In genomic region chr12:3458041-3458440, GRCh38 we compare ENCODE assay signal across 24 cellular contexts. TPM values are rescaled to one million over a fixed set of nuclear protein-coding genes. Genes with fewer than 3 reads are reported as not detected.
A peak's percentile ranks its signal among the peaks of the same experiment; 100 is the strongest.
DNase-seq lines count a peak whose midpoint lies in the region; ATAC-seq and TF ChIP-seq lines count a peak whose summit lies in the region.
"Had no signal": no experiment of that assay in that cellular context is flagged by ENCODE, and none has a peak within 500 bp of the region (broad histone marks: within the 10 kb centered on the region; RNA-seq: fewer than 3 reads in every experiment).

No MANE protein-coding gene starts in this region.

- H3K4me1 ChIP-seq in right cardiac atrium (ENCODE audit: control insufficient read depth, insufficient read depth, low read length) (no peaks in the 10 kb centered on the region), RWPE2 (ENCODE audit: insufficient read depth, poor library complexity, severe bottlenecking) (peaks cover 42% of the 10 kb centered on the region)
- H3K4me1 ChIP-seq: thyroid gland had no signal

- H3K36me3 ChIP-seq in RWPE2 (ENCODE audit: low read depth): no peaks in the 10 kb centered on the region
- H3K36me3 ChIP-seq: BLaER1 treated with 17β-estradiol and CSF1 and Interleukin-3, amounts not matched to agents 10 nM and 100 nM; esophagus squamous epithelium; thyroid gland had no signal

- intact Hi-C loops in cardiac septum (cut with DNase I): no loop called here
- intact Hi-C loops in right cardiac atrium (cut with DNase I): no loop called here

- TF ChIP-seq CTCF in RWPE2 (IDR thresholded peaks at IDR 0.05; ENCODE audit: poor library complexity, severe bottlenecking) (no peak), fibroblast of mammary gland (conservative IDR thresholded peaks at IDR 0.05; ENCODE audit: control insufficient read depth, insufficient read depth, low read depth, low read length) (no peak)

- H3K27me3 ChIP-seq in right cardiac atrium (ENCODE audit: control insufficient read depth, insufficient read depth) (no peaks in the 10 kb centered on the region), RWPE2 (ENCODE audit: insufficient read depth, poor library complexity, severe bottlenecking) (no peaks in the 10 kb centered on the region)
- H3K27me3 ChIP-seq: thyroid gland had no signal

- WGBS in right cardiac atrium: 84% methylated on average over 13 of the region's 13 CpGs

- DNase-seq in cardiac septum (ENCODE audit: low spot score) (peak; percentile 58), right cardiac atrium (no peak), RWPE2 (ENCODE audit: low spot score) (peak; percentile 94), fibroblast of mammary gland (ENCODE audit: low read depth) (peak; percentile 8), NCI-H2107 treated with DMSO at 0.1 percent for 48 hours (lab: John Stamatoyannopoulos, UW; ENCODE audit: unreplicated experiment) (no peak), anterior cingulate cortex (lab: John Stamatoyannopoulos, UW) (no peak)
- no peak for DNase-seq in activated CD4-positive, CD25-positive, alpha-beta regulatory T cell (lab: John Stamatoyannopoulos, UW)
- DNase-seq: 8988T; activated CD4-positive, alpha-beta T cell treated with anti-CD3 and anti-CD28 coated beads for 4 hours; activated naive CD4-positive, alpha-beta T cell treated with Interleukin-2 at 50 U/mL for 16 hours; activated T-cell treated with anti-CD3 and anti-CD28 coated beads, Interleukin-2, amount 50 U/mL, for 48 hours; cerebellar nuclear complex; esophagus squamous epithelium; NCI-H1092; NCI-H1930; NCI-H345; stimulated activated CD4-positive, alpha-beta T cell treated with anti-CD3 and anti-CD28 coated beads, Interleukin-4, amount 100 ng/mL, for 24 hours; stimulated activated naive CD8-positive, alpha-beta T cell treated with anti-CD3 and anti-CD28 coated beads, Interleukin-15, Interleukin-2, amounts not matched to agents 100 U/mL and 50 U/mL, for 24 hours; T-helper 1 cell had no signal

- H3K9me3 ChIP-seq in right cardiac atrium (ENCODE audit: control insufficient read depth, low read length) (no peaks in the 10 kb centered on the region), RWPE2 (ENCODE audit: severe bottlenecking) (no peaks in the 10 kb centered on the region)
- H3K9me3 ChIP-seq: BLaER1 treated with 17β-estradiol and CSF1 and Interleukin-3, amounts not matched to agents 10 nM and 100 nM; esophagus squamous epithelium; thyroid gland had no signal

- ATAC-seq in right cardiac atrium (no peak), RWPE2 (ENCODE audit: low read depth) (peak; percentile 54), GM19351 (IDR thresholded peaks at IDR 0.05; ENCODE audit: unreplicated experiment) (no peak)
- ATAC-seq: stimulated activated naive CD8-positive, alpha-beta T cell treated with anti-CD3 and anti-CD28 coated beads, Interleukin-15, Interleukin-2, amounts not matched to agents 100 U/mL and 50 U/mL, for 24 hours had no signal

- H3K4me3 ChIP-seq in right cardiac atrium (ENCODE audit: low read length): no peak overlapping the region
- H3K4me3 ChIP-seq in RWPE2 (ENCODE audit: severe bottlenecking): no peak overlapping the region
- no peak overlapping the region for H3K4me3 ChIP-seq in fibroblast of mammary gland (ENCODE audit: control insufficient read depth, low read depth, low read length)
- H3K4me3 ChIP-seq: BLaER1 treated with 17β-estradiol and CSF1 and Interleukin-3, amounts not matched to agents 10 nM and 100 nM; esophagus squamous epithelium; thyroid gland had no signal

- H3K27ac ChIP-seq in right cardiac atrium (ENCODE audit: low read length) (no peak overlapping the region), RWPE2 (ENCODE audit: poor library complexity, severe bottlenecking) (peak overlapping the region; percentile 57)
- H3K27ac ChIP-seq: BLaER1 treated with 17β-estradiol and CSF1 and Interleukin-3, amounts not matched to agents 10 nM and 100 nM; esophagus squamous epithelium; thyroid gland had no signal

RNA-seq across cellular contexts. Expression of gene PRMT8, which starts 33.0 kb away (rescaled TPM):
- total RNA-seq in cardiac septum (not detected), right cardiac atrium (1 to 10 TPM; 1.2 to 6.1 (median 1.8) TPM)
- polyA plus RNA-seq in right cardiac atrium: 0.63 TPM
- total RNA-seq: activated CD8-positive, alpha-beta memory T cell treated with anti-CD3 and anti-CD28 coated beads for 36 hours; esophagus squamous epithelium; omental fat pad had no signal

Comparison
In these comparisons a context has a peak if more than half of its experiments do, and no peak if none do; other contexts are left out.
1. DNase-seq: peak in cardiac septum (single experiment), RWPE2 (single experiment) and fibroblast of mammary gland (single experiment); none in right cardiac atrium (0 of 3), NCI-H2107 treated with DMSO at 0.1 percent for 48 hours (single experiment), activated CD4-positive, CD25-positive, alpha-beta regulatory T cell (0 of 4) and anterior cingulate cortex (0 of 58).